18 cellular contexts compared by ENCODE assay signal in genomic region chr3:49399467-49399866, GRCh38. TPM values are rescaled to one million over a fixed set of nuclear protein-coding genes. Genes with fewer than 3 reads are reported as not detected.
DNase-seq lines count a peak whose midpoint lies in the region; ATAC-seq, FAIRE-seq and TF ChIP-seq lines count a peak whose summit lies in the region.
"Had no signal": no experiment of that assay in that cellular context is flagged by ENCODE, and none has a peak within 500 bp of the region (broad histone marks: within the 10 kb centered on the region; RNA-seq: fewer than 3 reads in every experiment).

No MANE protein-coding gene starts in this region.

- intact Hi-C loops in K562 (cut with micrococcal nuclease) = no loop called here

- H2BK5ac ChIP-seq in mesenchymal stem cell (ENCODE audit: low read depth, low read length, poor library complexity, severe bottlenecking) = no peak overlapping the region

- H3K4ac ChIP-seq in mesenchymal stem cell (ENCODE audit: low read depth in 1 of 2, low read length in 2 of 2) = no peak overlapping the region

- H4K91ac ChIP-seq in mesenchymal stem cell (ENCODE audit: low read length) = no peak overlapping the region

- H3K27ac ChIP-seq in K562 (ENCODE audit: extremely low read depth, low read depth, low read length) (peak overlapping the region; percentile 28; the same call in 1 of the 3 replicates), mesenchymal stem cell (ENCODE audit: low read length, poor library complexity, severe bottlenecking) (peak overlapping the region; percentile 29)
- H3K27ac ChIP-seq: epithelial cell of prostate, prostate gland had no signal

- no peak for TF ChIP-seq CTCF in K562 (IDR thresholded peaks at IDR 0.05 in 2 of 3, conservative IDR thresholded peaks at IDR 0.05 in 1 of 3; ENCODE audit: insufficient read depth in 2 of 3, low read depth in 1 of 3, low read length in 3 of 3)

- no peaks in the 10 kb centered on the region for H3K9me3 ChIP-seq in K562 (replicated peaks; ENCODE audit: control insufficient read depth, insufficient read depth, low read depth, low read length)
- H3K9me3 ChIP-seq in mesenchymal stem cell (ENCODE audit: control insufficient read depth, low read length) = no peaks in the 10 kb centered on the region
- H3K9me3 ChIP-seq: mucosa of descending colon, prostate gland had no signal

- no peak for DNase-seq in activated naive CD4-positive, alpha-beta T cell treated with anti-CD3 and anti-CD28 coated beads, Interleukin-2, amount 50 U/mL, for 72 hours (ENCODE audit: low spot score in 2 of 2)
- no peak for DNase-seq in activated naive CD4-positive, alpha-beta T cell treated with anti-CD3 and anti-CD28 coated beads, Interleukin-2, amount 50 U/mL, for 16 hours
- DNase-seq in K562 (ENCODE audit: extremely low read depth in 1 of 4, low spot score in 3 of 4) (peak in 1 of 4 experiments; percentile 53), mesenchymal stem cell (peak; percentile 63), cerebellar nuclear complex (lab: John Stamatoyannopoulos, UW) (no peak), hypothalamus (lab: John Stamatoyannopoulos, UW) (no peak)
- DNase-seq in activated effector memory CD4-positive, alpha-beta T cell treated with Interleukin-2 at 50 U/mL for 16 hours = no peak
- DNase-seq: activated naive CD8-positive, alpha-beta T cell treated with anti-CD3 and anti-CD28 coated beads, Interleukin-2, amount 10 ng/mL, durations not matched to agents 7 days and 5 days; mucosa of descending colon; NCI-H187; NCI-H524 had no signal

- H2BK15ac ChIP-seq in mesenchymal stem cell (ENCODE audit: low read depth, poor library complexity, severe bottlenecking) = no peak overlapping the region

- 67% methylated on average over 3 of the region's 3 CpGs for WGBS in K562 (ENCODE audit: insufficient coverage, low coverage, missing lambda C conversion rate)
- WGBS in mesenchymal stem cell = 84% methylated on average over 1 of the region's 3 CpGs

- BruUV-seq in K562 (replicated peaks; lab: Mats Ljungman, UMichigan) = no TSS peak

- H4K8ac ChIP-seq in mesenchymal stem cell (ENCODE audit: low read length) = no peak overlapping the region

- TF ChIP-seq EP300 in K562 (IDR thresholded peaks at IDR 0.05; ENCODE audit: low read length) = no peak

- H3K27ac Mint-ChIP-seq in activated naive CD4-positive, alpha-beta T cell treated with anti-CD3 and anti-CD28 coated beads, Interleukin-2, amount 50 U/mL, for 72 hours = peak overlapping the region in 1 of 2 donors; percentile 90

- in situ Hi-C loops in K562 (cut with MboI) = no loop called here

- no peak for TF ChIP-seq POLR2A in K562 (conservative IDR thresholded peaks at IDR 0.05)

- H3K79me2 ChIP-seq in K562 (ENCODE audit: control insufficient read depth, insufficient read depth, low read length) = peaks cover 96% of the 10 kb centered on the region

- H3K4me2 ChIP-seq in K562 (ENCODE audit: insufficient read depth, low read length) (no peak overlapping the region), mesenchymal stem cell (ENCODE audit: low read length, poor library complexity, severe bottlenecking) (no peak overlapping the region)

- no peak overlapping the region for H3K9ac ChIP-seq in K562 (ENCODE audit: insufficient read depth in 1 of 2, low read depth in 2 of 2, low read length in 2 of 2)
- no peak overlapping the region for H3K9ac ChIP-seq in mesenchymal stem cell (ENCODE audit: low read length)

- no peak overlapping the region for H3K14ac ChIP-seq in mesenchymal stem cell (ENCODE audit: low read length in 2 of 2)

- no peaks in the 10 kb centered on the region for H3K79me1 ChIP-seq in mesenchymal stem cell (replicated peaks; ENCODE audit: low read length, poor library complexity, severe bottlenecking)

- H2BK12ac ChIP-seq in mesenchymal stem cell (ENCODE audit: low read length in 2 of 2) = no peak overlapping the region

- H3K23ac ChIP-seq in mesenchymal stem cell (ENCODE audit: low read length in 2 of 2) = no peak overlapping the region

- no peak for TF ChIP-seq RAD21 in K562 (CRISPR knock-in tag; conservative IDR thresholded peaks at IDR 0.05 in 1 of 2, IDR thresholded peaks at IDR 0.05 in 1 of 2)

- H3K4me3 ChIP-seq in K562 = no peak overlapping the region
- no peak overlapping the region for H3K4me3 ChIP-seq in mesenchymal stem cell (ENCODE audit: insufficient read depth in 1 of 2, low read depth in 1 of 2, low read length in 2 of 2)
- H3K4me3 ChIP-seq: mucosa of descending colon, prostate gland had no signal

- H2AFZ ChIP-seq in K562 (ENCODE audit: low read depth, low read length) (no peak overlapping the region), mesenchymal stem cell (ENCODE audit: low read depth, low read length) (no peak overlapping the region)

- peaks cover 6 to 42% of the 10 kb centered on the region in 2 donors for H3K36me3 Mint-ChIP-seq in activated naive CD4-positive, alpha-beta T cell treated with anti-CD3 and anti-CD28 coated beads, Interleukin-2, amount 50 U/mL, for 72 hours

- H3K18ac ChIP-seq in mesenchymal stem cell (ENCODE audit: low read depth in 1 of 2, low read length in 2 of 2) = no peak overlapping the region

- H4K20me1 ChIP-seq in K562 (replicated peaks; ENCODE audit: control insufficient read depth, insufficient read depth, low read length) = peaks cover 19% of the 10 kb centered on the region

- H3K4me1 ChIP-seq in K562 (replicated peaks in 1 of 2; ENCODE audit: control insufficient read depth in 2 of 2, insufficient read depth in 2 of 2, low read length in 2 of 2) (peaks cover 6 to 23% of the 10 kb centered on the region in 2 experiments; a peak in 3 of 5 replicates), mesenchymal stem cell (ENCODE audit: control insufficient read depth, insufficient read depth, low read depth, low read length) (peaks cover 5% of the 10 kb centered on the region)
- H3K4me1 ChIP-seq: prostate gland had no signal

- no peak overlapping the region for H2BK120ac ChIP-seq in mesenchymal stem cell (ENCODE audit: low read depth, low read length)

- CTCF ChIA-PET in K562 (lab: Yijun Ruan, JAX; ENCODE audit: low intra/inter-chr PET ratio) = no interaction called here

- H2AK5ac ChIP-seq in mesenchymal stem cell (ENCODE audit: low read length, severe bottlenecking) = no peak overlapping the region

- H3K9me3 Mint-ChIP-seq in activated naive CD4-positive, alpha-beta T cell treated with anti-CD3 and anti-CD28 coated beads, Interleukin-2, amount 50 U/mL, for 72 hours = no peaks in the 10 kb centered on the region
- H3K9me3 Mint-ChIP-seq: activated naive CD8-positive, alpha-beta T cell treated with anti-CD3 and anti-CD28 coated beads, Interleukin-2, amount 10 ng/mL, durations not matched to agents 7 days and 5 days had no signal

- H3K27me3 ChIP-seq in K562 (ENCODE audit: control insufficient read depth in 2 of 2, insufficient read depth in 2 of 2, low read length in 2 of 2) (no peaks in the 10 kb centered on the region), mesenchymal stem cell (ENCODE audit: control insufficient read depth in 1 of 2, insufficient read depth in 1 of 2, low read length in 2 of 2) (no peaks in the 10 kb centered on the region)

- peaks cover 2% of the 10 kb centered on the region for H3K9me1 ChIP-seq in K562 (ENCODE audit: control insufficient read depth, insufficient read depth, low read length)

- POLR2A ChIA-PET in K562 (lab: Yijun Ruan, JAX) = interaction anchor here (2.1 kb wide), 1 partner anchor 10 kb away, joined by 7 read pairs; no protein-coding TSS in a partner anchor

- peak; percentile 30 to 46 for ATAC-seq in activated naive CD4-positive, alpha-beta T cell treated with anti-CD3 and anti-CD28 coated beads, Interleukin-2, amount 50 U/mL, for 72 hours
- peak; percentile 69 for ATAC-seq in K562
- no peak for ATAC-seq in GM21619 (IDR thresholded peaks at IDR 0.05; ENCODE audit: unreplicated experiment)
- ATAC-seq: mucosa of descending colon had no signal

- peaks cover 50% of the 10 kb centered on the region for H3K36me3 ChIP-seq in K562 (ENCODE audit: control insufficient read depth, insufficient read depth, low read length)
- peaks cover 24 to 37% of the 10 kb centered on the region in 2 experiments for H3K36me3 ChIP-seq in mesenchymal stem cell (ENCODE audit: control insufficient read depth in 1 of 2, insufficient read depth in 2 of 2, low read depth in 1 of 2, low read length in 2 of 2)
- H3K36me3 ChIP-seq: prostate gland had no signal

- no peak for FAIRE-seq in K562 (lab: Jason Lieb, UNC)
- FAIRE-seq: colon, GM18507, GM19239, keratinocyte had no signal

RNA-seq across cellular contexts. Expression of gene RHOA, which starts 12.3 kb away (rescaled TPM):
- total RNA-seq in activated naive CD4-positive, alpha-beta T cell treated with anti-CD3 and anti-CD28 coated beads, Interleukin-2, amount 50 U/mL, for 72 hours = 100 to 1,000 TPM; 412 to 421 TPM
- total RNA-seq in K562 (2011; cell fraction: chromatin; rRNA removed; ENCODE audit: low replicate concordance) = 37.6 and 39.3 TPM in 2 replicates
- 40.9 and 41.2 TPM in 2 replicates for total RNA-seq in K562 (2011; cell fraction: nucleolus; rRNA removed)
- total RNA-seq in K562 (2011; cell fraction: nucleoplasm; rRNA removed) = 54.2 and 73.1 TPM in 2 replicates
- total RNA-seq in K562 (2014; rRNA removed) = 136 and 147 TPM in 2 replicates
- 214 and 232 TPM in 2 replicates for total RNA-seq in K562 (2014; rRNA removed; fragmentation: Illumina TruSeq; extraction: Trizol)
- total RNA-seq in K562 (2015; rRNA removed; fragmentation: Illumina TruSeq; extraction: Trizol) = 229 and 236 TPM in 2 replicates
- total RNA-seq in K562 (2021) = 255 and 267 TPM in 2 replicates
- 136 and 148 TPM in 2 replicates for polyA plus RNA-seq in K562 (2011; rRNA removed)
- 137 and 195 TPM in 2 replicates for polyA plus RNA-seq in K562 (2011; cell fraction: cytosol; rRNA removed)
- polyA plus RNA-seq in K562 (2011; cell fraction: nucleus; rRNA removed) = 75.2 and 120 TPM in 2 replicates
- 285 and 304 TPM in 2 replicates for polyA plus RNA-seq in K562 (2012)
- polyA plus RNA-seq in K562 (2014; fragmentation: Illumina TruSeq; extraction: Trizol) = 269 and 334 TPM in 2 replicates
- 100 to 1,000 TPM; 345 to 540 TPM for polyA plus RNA-seq in K562 (2014; fragmentation: Nextera tagmentation; extraction: Ambion mirVana)
- polyA plus RNA-seq in K562 (2014; rRNA removed) = 147 and 152 TPM in 2 replicates
- polyA minus RNA-seq in K562 (2011; rRNA and poly(A)+ RNA removed) = 216 and 222 TPM in 2 replicates
- polyA minus RNA-seq in K562 (2011; cell fraction: cytosol; rRNA and poly(A)+ RNA removed) = 249 and 294 TPM in 2 replicates
- 20.9 and 49.4 TPM in 2 replicates for polyA minus RNA-seq in K562 (2011; cell fraction: nucleus; rRNA and poly(A)+ RNA removed)
- polyA plus RNA-seq in mesenchymal stem cell (2013, experiment 1 of 2) = 552 TPM
- 568 TPM for polyA plus RNA-seq in mesenchymal stem cell (2013, experiment 2 of 2)

RNA-seq across cellular contexts. Expression of gene TCTA, which starts 12.8 kb away (rescaled TPM):
- total RNA-seq in activated naive CD4-positive, alpha-beta T cell treated with anti-CD3 and anti-CD28 coated beads, Interleukin-2, amount 50 U/mL, for 72 hours = 10 to 100 TPM in 1 of 2 donors, 1 to 10 TPM in 1; 9.2 to 17.0 TPM
- total RNA-seq in K562 (2011; cell fraction: chromatin; rRNA removed; ENCODE audit: low replicate concordance) = 15.7 and 36.6 TPM in 2 replicates
- 21.7 and 24.9 TPM in 2 replicates for total RNA-seq in K562 (2011; cell fraction: nucleolus; rRNA removed)
- 23.7 and 33.4 TPM in 2 replicates for total RNA-seq in K562 (2011; cell fraction: nucleoplasm; rRNA removed)
- total RNA-seq in K562 (2014; rRNA removed) = 6.5 and 8.0 TPM in 2 replicates
- total RNA-seq in K562 (2014; rRNA removed; fragmentation: Illumina TruSeq; extraction: Trizol) = 6.4 and 6.6 TPM in 2 replicates
- total RNA-seq in K562 (2015; rRNA removed; fragmentation: Illumina TruSeq; extraction: Trizol) = 7.5 and 8.3 TPM in 2 replicates
- 7.7 and 8.2 TPM in 2 replicates for total RNA-seq in K562 (2021)
- polyA plus RNA-seq in K562 (2011; rRNA removed) = 9.3 and 11.7 TPM in 2 replicates
- 15.7 and 16.0 TPM in 2 replicates for polyA plus RNA-seq in K562 (2011; cell fraction: cytosol; rRNA removed)
- 4.7 and 9.4 TPM in 2 replicates for polyA plus RNA-seq in K562 (2011; cell fraction: nucleus; rRNA removed)
- polyA plus RNA-seq in K562 (2012) = 10.3 and 13.8 TPM in 2 replicates
- polyA plus RNA-seq in K562 (2014; fragmentation: Illumina TruSeq; extraction: Trizol) = 14.6 and 15.4 TPM in 2 replicates
- polyA plus RNA-seq in K562 (2014; fragmentation: Nextera tagmentation; extraction: Ambion mirVana) = 1 to 10 TPM; 4.0 to 4.2 TPM
- polyA plus RNA-seq in K562 (2014; rRNA removed) = 8.8 and 9.5 TPM in 2 replicates
- 7.7 and 9.8 TPM in 2 replicates for polyA minus RNA-seq in K562 (2011; rRNA and poly(A)+ RNA removed)
- polyA minus RNA-seq in K562 (2011; cell fraction: cytosol; rRNA and poly(A)+ RNA removed) = 4.1 and 4.7 TPM in 2 replicates
- polyA minus RNA-seq in K562 (2011; cell fraction: nucleus; rRNA and poly(A)+ RNA removed) = 5.7 and 8.4 TPM in 2 replicates
- 12.8 TPM for polyA plus RNA-seq in mesenchymal stem cell (2013, experiment 1 of 2)
- 13.2 TPM for polyA plus RNA-seq in mesenchymal stem cell (2013, experiment 2 of 2)

RNA-seq across cellular contexts. Expression of gene AMT, which starts 22.8 kb away (rescaled TPM):
- 1 to 10 TPM; 3.1 to 4.9 TPM for total RNA-seq in activated naive CD4-positive, alpha-beta T cell treated with anti-CD3 and anti-CD28 coated beads, Interleukin-2, amount 50 U/mL, for 72 hours
- total RNA-seq in K562 (2011; cell fraction: chromatin; rRNA removed; ENCODE audit: low replicate concordance) = 9.9 and 19.2 TPM in 2 replicates
- total RNA-seq in K562 (2011; cell fraction: nucleolus; rRNA removed) = 8.2 and 11.2 TPM in 2 replicates
- total RNA-seq in K562 (2011; cell fraction: nucleoplasm; rRNA removed) = 4.3 and 8.5 TPM in 2 replicates
- total RNA-seq in K562 (2014; rRNA removed) (0.37 and 0.41 TPM in 2 replicates), K562 (2014; rRNA removed; fragmentation: Illumina TruSeq; extraction: Trizol) (0.18 and 0.29 TPM in 2 replicates), K562 (2015; rRNA removed; fragmentation: Illumina TruSeq; extraction: Trizol) (0.14 and 0.41 TPM in 2 replicates), K562 (2021) (0.72 and 1.5 TPM in 2 replicates)
- polyA plus RNA-seq in K562 (2011; rRNA removed) (1.6 and 4.4 TPM in 2 replicates), K562 (2014; fragmentation: Illumina TruSeq; extraction: Trizol) (0.52 and 0.76 TPM in 2 replicates), K562 (2014; fragmentation: Nextera tagmentation; extraction: Ambion mirVana) (under 1 TPM; 0.25 to 0.66 TPM), K562 (2014; rRNA removed) (0.98 and 2.1 TPM in 2 replicates)
- polyA plus RNA-seq in K562 (2011; cell fraction: cytosol; rRNA removed) = 0.58 and 0.99 TPM in 2 replicates
- polyA plus RNA-seq in K562 (2011; cell fraction: nucleus; rRNA removed) = 38.0 and 49.6 TPM in 2 replicates
- polyA plus RNA-seq in K562 (2012) = 0.86 and 6.3 TPM in 2 replicates
- polyA minus RNA-seq in K562 (2011; rRNA and poly(A)+ RNA removed) = 0.42 and 0.70 TPM in 2 replicates
- not detected in 2 replicates for polyA minus RNA-seq in K562 (2011; cell fraction: cytosol; rRNA and poly(A)+ RNA removed)
- 1.2 and 2.0 TPM in 2 replicates for polyA minus RNA-seq in K562 (2011; cell fraction: nucleus; rRNA and poly(A)+ RNA removed)
- 4.1 TPM for polyA plus RNA-seq in mesenchymal stem cell (2013, experiment 1 of 2)
- polyA plus RNA-seq in mesenchymal stem cell (2013, experiment 2 of 2) = 3.9 TPM

RNA-seq across cellular contexts. Expression of gene NICN1, which starts 29.7 kb away (rescaled TPM):
- 10 to 100 TPM in 1 of 2 donors, 1 to 10 TPM in 1; 8.1 to 12.4 TPM for total RNA-seq in activated naive CD4-positive, alpha-beta T cell treated with anti-CD3 and anti-CD28 coated beads, Interleukin-2, amount 50 U/mL, for 72 hours
- total RNA-seq in K562 (2011; cell fraction: chromatin; rRNA removed; ENCODE audit: low replicate concordance) = 13.0 and 26.2 TPM in 2 replicates
- total RNA-seq in K562 (2011; cell fraction: nucleolus; rRNA removed) = 4.1 and 5.8 TPM in 2 replicates
- total RNA-seq in K562 (2011; cell fraction: nucleoplasm; rRNA removed) = 10.6 and 13.0 TPM in 2 replicates
- total RNA-seq in K562 (2014; rRNA removed) = 1.9 and 4.7 TPM in 2 replicates
- 2.7 and 3.1 TPM in 2 replicates for total RNA-seq in K562 (2014; rRNA removed; fragmentation: Illumina TruSeq; extraction: Trizol)
- total RNA-seq in K562 (2015; rRNA removed; fragmentation: Illumina TruSeq; extraction: Trizol) = 3.7 and 4.2 TPM in 2 replicates
- total RNA-seq in K562 (2021) = 7.2 and 8.8 TPM in 2 replicates
- polyA plus RNA-seq in K562 (2011; rRNA removed) = 5.9 and 12.4 TPM in 2 replicates
- 10.9 and 11.2 TPM in 2 replicates for polyA plus RNA-seq in K562 (2011; cell fraction: cytosol; rRNA removed)
- 83.5 and 91.2 TPM in 2 replicates for polyA plus RNA-seq in K562 (2011; cell fraction: nucleus; rRNA removed)
- polyA plus RNA-seq in K562 (2012) = 9.5 and 18.2 TPM in 2 replicates
- polyA plus RNA-seq in K562 (2014; fragmentation: Illumina TruSeq; extraction: Trizol) = 5.7 and 7.4 TPM in 2 replicates
- polyA plus RNA-seq in K562 (2014; fragmentation: Nextera tagmentation; extraction: Ambion mirVana) = 1 to 10 TPM; 6.0 to 7.0 TPM
- polyA plus RNA-seq in K562 (2014; rRNA removed) = 4.1 and 6.4 TPM in 2 replicates
- polyA minus RNA-seq in K562 (2011; rRNA and poly(A)+ RNA removed) = 6.1 and 8.2 TPM in 2 replicates
- 11.1 TPM in 1 of 2 replicates, not detected in the other for polyA minus RNA-seq in K562 (2011; cell fraction: cytosol; rRNA and poly(A)+ RNA removed)
- 3.6 and 5.6 TPM in 2 replicates for polyA minus RNA-seq in K562 (2011; cell fraction: nucleus; rRNA and poly(A)+ RNA removed)
- 13.1 TPM for polyA plus RNA-seq in mesenchymal stem cell (2013, experiment 1 of 2)
- polyA plus RNA-seq in mesenchymal stem cell (2013, experiment 2 of 2) = 13.2 TPM

RNA-seq across cellular contexts. Expression of gene GPX1, which starts 41.3 kb away (rescaled TPM):
- 100 to 1,000 TPM; 180 to 264 TPM for total RNA-seq in activated naive CD4-positive, alpha-beta T cell treated with anti-CD3 and anti-CD28 coated beads, Interleukin-2, amount 50 U/mL, for 72 hours
- 4.0 and 12.8 TPM in 2 replicates for total RNA-seq in K562 (2011; cell fraction: chromatin; rRNA removed; ENCODE audit: low replicate concordance)
- 6.8 and 7.7 TPM in 2 replicates for total RNA-seq in K562 (2011; cell fraction: nucleolus; rRNA removed)
- total RNA-seq in K562 (2011; cell fraction: nucleoplasm; rRNA removed) = 2.8 and 3.7 TPM in 2 replicates
- 0.57 TPM in 1 of 2 replicates, not detected in the other for total RNA-seq in K562 (2014; rRNA removed)
- not detected in 2 replicates for total RNA-seq in K562 (2014; rRNA removed; fragmentation: Illumina TruSeq; extraction: Trizol)
- 0.25 TPM in 1 of 2 replicates, not detected in the other for total RNA-seq in K562 (2015; rRNA removed; fragmentation: Illumina TruSeq; extraction: Trizol)
- 1.3 and 1.6 TPM in 2 replicates for total RNA-seq in K562 (2021)
- polyA plus RNA-seq in K562 (2011; rRNA removed) = 0.08 TPM in 1 of 2 replicates, not detected in the other
- 0.12 and 0.15 TPM in 2 replicates for polyA plus RNA-seq in K562 (2011; cell fraction: cytosol; rRNA removed)
- 1.0 and 2.1 TPM in 2 replicates for polyA plus RNA-seq in K562 (2011; cell fraction: nucleus; rRNA removed)
- 0.37 TPM in 1 of 2 replicates, not detected in the other for polyA plus RNA-seq in K562 (2012)
- not detected in 2 replicates for polyA plus RNA-seq in K562 (2014; fragmentation: Illumina TruSeq; extraction: Trizol)
- under 1 TPM in 1 of 2 experiments, not detected in 1; 0.08 TPM for polyA plus RNA-seq in K562 (2014; fragmentation: Nextera tagmentation; extraction: Ambion mirVana)
- polyA plus RNA-seq in K562 (2014; rRNA removed) = 0.09 and 0.16 TPM in 2 replicates
- 0.32 and 0.60 TPM in 2 replicates for polyA minus RNA-seq in K562 (2011; rRNA and poly(A)+ RNA removed)
- polyA minus RNA-seq in K562 (2011; cell fraction: cytosol; rRNA and poly(A)+ RNA removed) = 2.0 and 3.9 TPM in 2 replicates
- 2.7 and 3.6 TPM in 2 replicates for polyA minus RNA-seq in K562 (2011; cell fraction: nucleus; rRNA and poly(A)+ RNA removed)
- 356 TPM for polyA plus RNA-seq in mesenchymal stem cell (2013, experiment 1 of 2)
- 358 TPM for polyA plus RNA-seq in mesenchymal stem cell (2013, experiment 2 of 2)
